In genomic region chr11:2531277-2531986, GRCh38 we compare ENCODE assay signal across 8 cellular contexts.
A peak's percentile ranks its signal among the peaks of the same experiment; 100 is the strongest.
DNase-seq lines count a peak whose midpoint lies in the region; ATAC-seq and TF ChIP-seq lines count a peak whose summit lies in the region.

No MANE protein-coding gene starts in this region.

- H3K4me1 Mint-ChIP-seq in naive thymus-derived CD4-positive, alpha-beta T cell, result peaks cover 18 to 44% (median 33%) of the 10 kb centered on the region in 7 donors
- H3K4me1 Mint-ChIP-seq in stimulated activated effector memory CD8-positive, alpha-beta T cell treated with anti-CD3 and anti-CD28 coated beads, Interleukin-12 subunit alpha, Interleukin-12 subunit beta, amount 100 ng/mL, for 72 hours, result peaks cover 17% of the 10 kb centered on the region

- DNase-seq in SKM-1 (lab: John Stamatoyannopoulos, UW; ENCODE audit: unreplicated experiment) (peak; percentile 16), SKM-1 treated with dmso at 0.1 percent for 144 hours (lab: John Stamatoyannopoulos, UW; ENCODE audit: unreplicated experiment) (no peak), NCI-H526 treated with DMSO at 0.1 percent for 48 hours (lab: John Stamatoyannopoulos, UW) (peak; percentile 31), epithelial cell of proximal tubule (ENCODE audit: low read depth) (no peak)
- DNase-seq in activated CD8-positive, alpha-beta memory T cell treated with anti-CD3 and anti-CD28 coated beads, Interleukin-2, amount 50 U/mL, for 48 hours, result peak; percentile 91
- peak; percentile 32 to 77 (median 58) for DNase-seq in naive thymus-derived CD4-positive, alpha-beta T cell
- peak; percentile 75 to 87 for DNase-seq in stimulated activated effector memory CD8-positive, alpha-beta T cell treated with anti-CD3 and anti-CD28 coated beads, Interleukin-12 subunit alpha, Interleukin-12 subunit beta, amount 100 ng/mL, for 72 hours (ENCODE audit: low spot score in 2 of 2)

- peaks cover 4 to 23% of the 10 kb centered on the region in 2 donors for H3K4me1 ChIP-seq in naive thymus-derived CD4-positive, alpha-beta T cell (ENCODE audit: control insufficient read depth in 2 of 2, insufficient read depth in 2 of 2, low read length in 2 of 2)

- TF ChIP-seq CTCF in epithelial cell of proximal tubule (conservative IDR thresholded peaks at IDR 0.05; ENCODE audit: low read depth, low read length), result peak; percentile 86

- H3K36me3 ChIP-seq in naive thymus-derived CD4-positive, alpha-beta T cell (ENCODE audit: control insufficient read depth in 2 of 3, insufficient read depth in 3 of 3, low read length in 3 of 3), result peaks cover 0 to 28% (median 0%) of the 10 kb centered on the region in 3 experiments

- H3K27me3 Mint-ChIP-seq in naive thymus-derived CD4-positive, alpha-beta T cell, result peaks cover 0 to 2% (median 0%) of the 10 kb centered on the region in 5 donors

- no peak overlapping the region for H3K4me3 Mint-ChIP-seq in naive thymus-derived CD4-positive, alpha-beta T cell
- no peak overlapping the region for H3K4me3 Mint-ChIP-seq in stimulated activated effector memory CD8-positive, alpha-beta T cell treated with anti-CD3 and anti-CD28 coated beads, Interleukin-12 subunit alpha, Interleukin-12 subunit beta, amount 100 ng/mL, for 72 hours

- H3K4me3 ChIP-seq in epithelial cell of proximal tubule (ENCODE audit: low read depth, low read length), result no peak overlapping the region
- H3K4me3 ChIP-seq in naive thymus-derived CD4-positive, alpha-beta T cell (ENCODE audit: low read length), result no peak overlapping the region

- peaks cover 0 to 6% (median 0%) of the 10 kb centered on the region in 5 donors for H3K36me3 Mint-ChIP-seq in naive thymus-derived CD4-positive, alpha-beta T cell
- H3K36me3 Mint-ChIP-seq in stimulated activated effector memory CD8-positive, alpha-beta T cell treated with anti-CD3 and anti-CD28 coated beads, Interleukin-12 subunit alpha, Interleukin-12 subunit beta, amount 100 ng/mL, for 72 hours, result no peaks in the 10 kb centered on the region

- H3K9me3 Mint-ChIP-seq in naive thymus-derived CD4-positive, alpha-beta T cell, result no peaks in the 10 kb centered on the region
- no peaks in the 10 kb centered on the region for H3K9me3 Mint-ChIP-seq in stimulated activated effector memory CD8-positive, alpha-beta T cell treated with anti-CD3 and anti-CD28 coated beads, Interleukin-12 subunit alpha, Interleukin-12 subunit beta, amount 100 ng/mL, for 72 hours

- H3K9me3 ChIP-seq in naive thymus-derived CD4-positive, alpha-beta T cell (ENCODE audit: control insufficient read depth in 2 of 3, low read length in 3 of 3), result no peaks in the 10 kb centered on the region

- ATAC-seq in naive thymus-derived CD4-positive, alpha-beta T cell, result peak; percentile 47
- ATAC-seq in stimulated activated effector memory CD8-positive, alpha-beta T cell treated with anti-CD3 and anti-CD28 coated beads, Interleukin-12 subunit alpha, Interleukin-12 subunit beta, amount 100 ng/mL, for 72 hours, result peak; percentile 48
- no peak for ATAC-seq in HG03159 (IDR thresholded peaks at IDR 0.05; ENCODE audit: unreplicated experiment)

- peak overlapping the region in 2 of 9 donors; percentile 21 to 25 for H3K27ac Mint-ChIP-seq in naive thymus-derived CD4-positive, alpha-beta T cell
- H3K27ac Mint-ChIP-seq in stimulated activated effector memory CD8-positive, alpha-beta T cell treated with anti-CD3 and anti-CD28 coated beads, Interleukin-12 subunit alpha, Interleukin-12 subunit beta, amount 100 ng/mL, for 72 hours, result no peak overlapping the region

- no peaks in the 10 kb centered on the region for H3K27me3 ChIP-seq in naive thymus-derived CD4-positive, alpha-beta T cell (ENCODE audit: control insufficient read depth in 2 of 2, insufficient read depth in 2 of 2, low read length in 2 of 2)

- intact Hi-C loops in naive thymus-derived CD4-positive, alpha-beta T cell (cut with micrococcal nuclease), result loop anchor here (1.0 to 5.0 kb wide), 9 partner anchors 87 to 876 kb away; partner anchors contain the start of genes C11orf21 (in 1 of the 2), TRPM5 (in 1 of the 2), TSPAN32 (in 1 of the 2) and TSSC4 (in 1 of the 2)

- CTCF ChIA-PET in naive thymus-derived CD4-positive, alpha-beta T cell (lab: Charles Lee), result interaction anchor here (0.6 to 6.8 kb wide), 31 partner anchors 9 to 877 kb away, joined by 3 to 197 read pairs (median 5); partner anchors contain the start of genes CDKN1C, TRPM5 and TSSC4

- H3K27ac ChIP-seq in naive thymus-derived CD4-positive, alpha-beta T cell (ENCODE audit: low read depth, low read length), result no peak overlapping the region

- POLR2A ChIA-PET in naive thymus-derived CD4-positive, alpha-beta T cell (lab: Charles Lee), result interaction anchor here (1.1 to 3.3 kb wide), 6 partner anchors 86 to 361 kb away, joined by 3 to 24 read pairs (median 6); partner anchors contain the start of genes CDKN1C and TSSC4

Comparison
In these comparisons a context has a peak if more than half of its experiments do, and no peak if none do; other contexts are left out.
1. DNase-seq: peak in SKM-1 (single experiment), NCI-H526 treated with DMSO at 0.1 percent for 48 hours (single experiment), activated CD8-positive, alpha-beta memory T cell treated with anti-CD3 and anti-CD28 coated beads, Interleukin-2, amount 50 U/mL, for 48 hours (single experiment), naive thymus-derived CD4-positive, alpha-beta T cell (9 of 9) and stimulated activated effector memory CD8-positive, alpha-beta T cell treated with anti-CD3 and anti-CD28 coated beads, Interleukin-12 subunit alpha, Interleukin-12 subunit beta, amount 100 ng/mL, for 72 hours (2 of 2); none in SKM-1 treated with dmso at 0.1 percent for 144 hours (single experiment) and epithelial cell of proximal tubule (single experiment).